ENCODE assay signal across 1 cellular context in the genomic region with DNA sequence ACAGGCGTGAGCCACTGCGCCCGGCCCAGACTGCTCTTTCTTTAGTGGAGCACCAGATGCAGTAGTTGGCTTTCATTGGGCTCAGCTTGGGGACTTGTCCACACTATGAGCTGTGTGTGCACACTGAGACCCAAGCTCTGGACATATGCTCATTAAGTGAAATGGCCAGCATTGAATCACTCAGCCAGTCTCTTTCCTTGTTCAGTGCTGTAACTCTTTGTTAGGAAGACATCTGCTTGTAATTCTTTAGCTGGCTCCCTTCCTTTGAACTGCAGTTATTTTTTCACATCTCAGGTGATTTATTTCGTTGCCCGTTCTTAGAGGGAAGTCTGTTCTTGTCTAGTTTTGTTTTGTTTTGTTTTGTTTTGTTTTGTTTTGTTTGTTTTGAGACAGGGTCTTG.
TF ChIP-seq lines count a peak whose summit lies in the region.

No MANE protein-coding gene starts in this region.

TF ChIP-seq in HCT116, 20 proteins besides CTCF, POLR2A, EP300 and RAD21:
- TF ChIP-seq YY1 (IDR thresholded peaks at IDR 0.05; ENCODE audit: extremely low read depth, insufficient replicate concordance, low read depth, low read length) (no peak), REST (IDR thresholded peaks at IDR 0.05; ENCODE audit: low read depth) (no peak), SP1 (IDR thresholded peaks at IDR 0.05; ENCODE audit: low read depth) (no peak), CBX3 (IDR thresholded peaks at IDR 0.05; ENCODE audit: low read depth) (no peak), TCF7L2 (IDR thresholded peaks at IDR 0.05; ENCODE audit: borderline replicate concordance, extremely low read depth, insufficient read depth, insufficient read length) (no peak), MAX (IDR thresholded peaks at IDR 0.05) (no peak), SRF (IDR thresholded peaks at IDR 0.05; ENCODE audit: low read depth) (no peak), CEBPB (IDR thresholded peaks at IDR 0.05; ENCODE audit: low read depth) (no peak), ELF1 (IDR thresholded peaks at IDR 0.05; ENCODE audit: borderline replicate concordance, low read depth) (no peak), POLR2AphosphoS5 (IDR thresholded peaks at IDR 0.05; ENCODE audit: low read depth, low read length) (no peak), EGR1 (IDR thresholded peaks at IDR 0.05; ENCODE audit: low read depth) (no peak), SIN3A (IDR thresholded peaks at IDR 0.05; ENCODE audit: low read depth) (no peak)
TF ChIP-seq in HCT116: peak in this region for 0.
